9 cellular contexts compared by ENCODE assay signal in genomic region chr1:171644805-171645483, GRCh38. TPM values are rescaled to one million over a fixed set of nuclear protein-coding genes. Genes with fewer than 3 reads are reported as not detected.
A peak's percentile ranks its signal among the peaks of the same experiment; 100 is the strongest.
DNase-seq lines count a peak whose midpoint lies in the region; ATAC-seq, FAIRE-seq and TF ChIP-seq lines count a peak whose summit lies in the region.
"Had no signal": no experiment of that assay in that cellular context is flagged by ENCODE, and none has a peak within 500 bp of the region (broad histone marks: within the 10 kb centered on the region; RNA-seq: fewer than 3 reads in every experiment).

No MANE protein-coding gene starts in this region.

- no peaks in the 10 kb centered on the region for H3K9me3 ChIP-seq in adrenal gland (replicated peaks in 1 of 3)
- H3K9me3 ChIP-seq in vagina, result no peaks in the 10 kb centered on the region

- H3K36me3 ChIP-seq in adrenal gland (replicated peaks in 1 of 2) (no peaks in the 10 kb centered on the region), rectal smooth muscle tissue (ENCODE audit: control insufficient read depth, insufficient read depth, low read length) (no peaks in the 10 kb centered on the region), vagina (no peaks in the 10 kb centered on the region)

- peak overlapping the region in 4 of 5 donors; percentile 33 to 78 (median 57) for H3K27ac ChIP-seq in adrenal gland
- H3K27ac ChIP-seq in rectal smooth muscle tissue (ENCODE audit: low read depth, low read length), result peak overlapping the region; percentile 78
- H3K27ac ChIP-seq in vagina, result peak overlapping the region; percentile 81

- FAIRE-seq in D721Med (lab: Jason Lieb, UNC) (no peak), H54 (lab: Jason Lieb, UNC) (peak; percentile 79)

- peak; percentile 73 for DNase-seq in D721Med (ENCODE audit: insufficient read length, low spot score)
- DNase-seq in H54 (ENCODE audit: insufficient read length, low spot score), result peak; percentile 62
- peak; percentile 76 for DNase-seq in NCI-H146 (lab: John Stamatoyannopoulos, UW)
- DNase-seq in SW 1271 (lab: John Stamatoyannopoulos, UW), result peak; percentile 46 to 63
- DNase-seq in adrenal gland, result peak; percentile 82 to 95 (median 84)
- peak; percentile 73 for DNase-seq in left ventricle myocardium superior
- DNase-seq in vagina (ENCODE audit: extremely low spot score in 2 of 2), result no peak

- H3K27me3 ChIP-seq in adrenal gland (no peaks in the 10 kb centered on the region), rectal smooth muscle tissue (ENCODE audit: control insufficient read depth, insufficient read depth, low read length) (no peaks in the 10 kb centered on the region), vagina (no peaks in the 10 kb centered on the region)

- no peak overlapping the region for H3K9ac ChIP-seq in rectal smooth muscle tissue (ENCODE audit: low read length)

- H3K4me1 ChIP-seq in adrenal gland (replicated peaks in 1 of 2) (peaks cover 12 to 13% of the 10 kb centered on the region in 2 donors), rectal smooth muscle tissue (ENCODE audit: control insufficient read depth, insufficient read depth, low read length) (peaks cover 12% of the 10 kb centered on the region), vagina (peaks cover 20% of the 10 kb centered on the region)

- peak; percentile 82 for ATAC-seq in left ventricle myocardium superior

- intact Hi-C loops in adrenal gland (cut with DNase I) (loop anchor here (5.0 to 10.0 kb wide), 3 partner anchors 70 to 340 kb away; no protein-coding TSS in a partner anchor), left ventricle myocardium superior (cut with micrococcal nuclease) (loop anchor here (2.0 kb wide), 1 partner anchor 72 kb away; no protein-coding TSS in a partner anchor), vagina (cut with DNase I) (loop anchor here (10.0 kb wide), 1 partner anchor 70 kb away; no protein-coding TSS in a partner anchor)

- H3K4me3 ChIP-seq in adrenal gland, result no peak overlapping the region
- peak overlapping the region; percentile 14 for H3K4me3 ChIP-seq in rectal smooth muscle tissue (ENCODE audit: low read length)
- no peak overlapping the region for H3K4me3 ChIP-seq in vagina

- TF ChIP-seq CTCF in D721Med (IDR thresholded peaks at IDR 0.05; ENCODE audit: insufficient read depth, missing control alignments), result peak; percentile 97
- peak; percentile 75 to 83 (median 80) for TF ChIP-seq CTCF in adrenal gland (IDR thresholded peaks at IDR 0.05)
- peak; percentile 46 to 81 (median 59) for TF ChIP-seq CTCF in vagina (IDR thresholded peaks at IDR 0.05)

- WGBS in adrenal gland, 4 donors, result 11 to 18% (median 15%) methylated on average over 10 to 15 of the region's 15 CpGs

- TF ChIP-seq POLR2A in H54 (IDR thresholded peaks at IDR 0.05; ENCODE audit: low read depth, low read length) (no peak), adrenal gland (IDR thresholded peaks at IDR 0.05) (no peak), vagina (IDR thresholded peaks at IDR 0.05) (no peak)

RNA-seq across cellular contexts. Expression of gene MYOC, which starts 7.5 kb away (rescaled TPM):
- 1 to 10 TPM in 5 of 8 donors, under 1 TPM in 1, not detected in 2; 0.55 to 2.1 (median 1.6) TPM for total RNA-seq in adrenal gland
- polyA plus RNA-seq in adrenal gland, result 1 to 10 TPM in 1 of 3 donors, under 1 TPM in 2; 0.32 to 1.2 (median 0.95) TPM
- 8.3 TPM for total RNA-seq in left ventricle myocardium superior
- 19.4 TPM for total RNA-seq in vagina

RNA-seq across cellular contexts. Expression of gene MYOCOS, which starts 22.9 kb away (rescaled TPM):
- total RNA-seq in adrenal gland (not detected), left ventricle myocardium superior (not detected), vagina (not detected)
- not detected for polyA plus RNA-seq in adrenal gland
- polyA plus RNA-seq: adipose tissue had no signal

Comparison
In these comparisons a context has a peak if more than half of its experiments do, and no peak if none do; other contexts are left out.
1. DNase-seq: peak in D721Med (single experiment), H54 (single experiment), NCI-H146 (single experiment), SW 1271 (2 of 2), adrenal gland (7 of 7) and left ventricle myocardium superior (single experiment); none in vagina (0 of 2).
2. Peak in every context shown above with its lines, with median percentiles within 50 percentile points of each other: CTCF ChIP-seq and H3K27ac ChIP-seq.